8 cellular contexts compared by ENCODE assay signal in the genomic region with DNA sequence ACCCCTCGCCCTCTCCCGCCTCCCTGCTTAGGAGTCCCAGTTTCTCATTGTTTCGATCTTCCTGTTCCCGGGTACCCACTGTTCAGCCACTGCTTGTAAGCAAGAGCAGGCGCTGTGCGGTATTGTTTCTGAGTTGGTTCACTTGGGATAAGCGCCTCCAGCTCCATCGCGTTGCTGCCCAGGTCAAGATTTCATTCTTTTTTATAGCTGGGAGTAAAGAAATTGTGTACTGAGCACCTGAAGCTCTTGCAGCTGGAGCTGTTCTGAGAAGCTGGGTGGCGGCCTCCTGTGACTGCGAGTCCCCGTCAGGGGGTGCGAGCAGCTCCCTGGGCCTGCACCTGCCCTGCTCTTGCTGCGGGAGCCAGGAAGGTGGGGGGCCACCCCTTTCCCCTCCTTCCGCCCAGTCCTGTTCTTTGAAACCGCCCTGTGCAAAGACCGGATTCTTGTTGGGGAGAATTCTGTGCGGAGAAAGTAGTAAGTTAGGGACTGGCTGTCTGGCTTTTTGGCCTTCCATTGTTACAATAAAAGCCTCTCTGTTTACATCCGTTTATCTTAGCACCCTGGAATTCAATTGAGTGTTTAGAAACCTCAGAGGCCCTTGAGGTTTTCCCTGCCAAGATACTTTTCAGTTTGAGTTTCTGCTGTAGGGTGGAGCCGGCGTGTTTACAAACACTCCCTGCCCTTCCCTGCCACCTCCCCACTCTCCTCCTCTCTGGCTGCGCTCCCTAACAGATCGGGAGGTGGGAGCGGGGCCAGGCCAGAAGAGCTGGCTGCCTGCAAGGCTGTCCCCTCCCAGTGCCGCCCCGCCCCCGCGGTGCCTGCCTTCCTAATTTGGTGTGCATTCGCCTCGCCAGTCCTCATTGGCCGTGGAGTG. TPM values are rescaled to one million over a fixed set of nuclear protein-coding genes. Genes with fewer than 3 reads are reported as not detected.
DNase-seq lines count a peak whose midpoint lies in the region; ATAC-seq and TF ChIP-seq lines count a peak whose summit lies in the region.

No MANE protein-coding gene starts in this region.

- H3K27ac ChIP-seq in hepatocyte, result peak overlapping the region; percentile 98

- WGBS in hepatocyte (ENCODE audit: low lambda C conversion rate, missing lambda C conversion rate), result 16% methylated on average over 28 of the region's 31 CpGs

- peaks cover 71% of the 10 kb centered on the region for H3K79me2 ChIP-seq in hepatocyte

- H3K4me1 Mint-ChIP-seq in T-helper 2 cell treated with Interferon-gamma antibody and Interleukin-4, amounts not matched to agents 5 μg/mL and 100 μg/mL, for 36 hours (ENCODE audit: low read depth), result peaks cover 43% of the 10 kb centered on the region

- no peaks in the 10 kb centered on the region for H3K27me3 Mint-ChIP-seq in T-helper 2 cell treated with Interferon-gamma antibody and Interleukin-4, amounts not matched to agents 5 μg/mL and 100 μg/mL, for 36 hours (ENCODE audit: low read depth)

- peaks cover 42% of the 10 kb centered on the region for H3K36me3 Mint-ChIP-seq in T-helper 2 cell treated with Interferon-gamma antibody and Interleukin-4, amounts not matched to agents 5 μg/mL and 100 μg/mL, for 36 hours (ENCODE audit: low read depth)

- H3K4me3 Mint-ChIP-seq in T-helper 2 cell treated with Interferon-gamma antibody and Interleukin-4, amounts not matched to agents 5 μg/mL and 100 μg/mL, for 36 hours, result peak overlapping the region; percentile 88

- no peaks in the 10 kb centered on the region for H3K27me3 ChIP-seq in hepatocyte

- in situ Hi-C loops in astrocyte of the spinal cord (cut with HindIII; ENCODE audit: low sequenced_read_pairs), result no loop called here

- TF ChIP-seq CTCF in GM12864 (IDR thresholded peaks at IDR 0.05; ENCODE audit: low read depth, low read length, missing control alignments), result no peak
- TF ChIP-seq CTCF in astrocyte of the spinal cord (IDR thresholded peaks at IDR 0.05; ENCODE audit: low read depth, low read length), result no peak
- no peak for TF ChIP-seq CTCF in hepatocyte (IDR thresholded peaks at IDR 0.05; ENCODE audit: poor library complexity)

- no peaks in the 10 kb centered on the region for H3K9me2 ChIP-seq in hepatocyte (replicated peaks; ENCODE audit: insufficient read depth)

- H3K4me1 ChIP-seq in hepatocyte (ENCODE audit: insufficient read depth), result peaks cover 57% of the 10 kb centered on the region

- H3K9me3 Mint-ChIP-seq in T-helper 2 cell treated with Interferon-gamma antibody and Interleukin-4, amounts not matched to agents 5 μg/mL and 100 μg/mL, for 36 hours, result no peaks in the 10 kb centered on the region

- DNase-seq in GM12864 (ENCODE audit: low read depth) (no peak), NCI-H1105 treated with DMSO at 0.1 percent for 48 hours (lab: John Stamatoyannopoulos, UW) (peak; percentile 96), astrocyte of the spinal cord (ENCODE audit: low read depth, low spot score) (peak; percentile 100), hepatocyte (ENCODE audit: low spot score) (peak; percentile 98), renal cortical epithelial cell (ENCODE audit: low read depth) (peak; percentile 99)
- peak; percentile 77 for DNase-seq in T-helper 2 cell treated with Interferon-gamma antibody and Interleukin-4, amounts not matched to agents 5 μg/mL and 100 μg/mL, for 36 hours (ENCODE audit: low spot score)

- no peak overlapping the region for H2AFZ ChIP-seq in hepatocyte

- H3K9me3 ChIP-seq in hepatocyte (ENCODE audit: low read depth), result no peaks in the 10 kb centered on the region

- no peaks in the 10 kb centered on the region for H3K36me3 ChIP-seq in hepatocyte (replicated peaks; ENCODE audit: insufficient read depth, low read depth)

- peak; percentile 76 for ATAC-seq in HG02623 (IDR thresholded peaks at IDR 0.05; ENCODE audit: unreplicated experiment)
- ATAC-seq in HG02840 (IDR thresholded peaks at IDR 0.05; ENCODE audit: low FRiP score, unreplicated experiment), result no peak

- peak overlapping the region; percentile 98 for H3K27ac Mint-ChIP-seq in T-helper 2 cell treated with Interferon-gamma antibody and Interleukin-4, amounts not matched to agents 5 μg/mL and 100 μg/mL, for 36 hours

- H3K4me2 ChIP-seq in hepatocyte, result peak overlapping the region; percentile 69

- no peaks in the 10 kb centered on the region for H4K20me1 ChIP-seq in hepatocyte (ENCODE audit: insufficient read depth, poor library complexity, severe bottlenecking)

- H3K4me3 ChIP-seq in GM12864 (ENCODE audit: low read depth, low read length) (peak overlapping the region; percentile 35; the same call in 1 of the 2 replicates), astrocyte of the spinal cord (ENCODE audit: low read depth, low read length) (no peak overlapping the region), hepatocyte (no peak overlapping the region)

RNA-seq across cellular contexts. Expression of a gene that starts 30.8 kb away (rescaled TPM):
- total RNA-seq in hepatocyte, result 30.5 and 33.9 TPM in 2 replicates
- 60.3 and 76.9 TPM in 2 replicates for polyA plus RNA-seq in hepatocyte
- total RNA-seq in renal cortical epithelial cell, result 17.6 and 18.4 TPM in 2 replicates
